ENCODE assay signal across 1 cellular context in the genomic region with DNA sequence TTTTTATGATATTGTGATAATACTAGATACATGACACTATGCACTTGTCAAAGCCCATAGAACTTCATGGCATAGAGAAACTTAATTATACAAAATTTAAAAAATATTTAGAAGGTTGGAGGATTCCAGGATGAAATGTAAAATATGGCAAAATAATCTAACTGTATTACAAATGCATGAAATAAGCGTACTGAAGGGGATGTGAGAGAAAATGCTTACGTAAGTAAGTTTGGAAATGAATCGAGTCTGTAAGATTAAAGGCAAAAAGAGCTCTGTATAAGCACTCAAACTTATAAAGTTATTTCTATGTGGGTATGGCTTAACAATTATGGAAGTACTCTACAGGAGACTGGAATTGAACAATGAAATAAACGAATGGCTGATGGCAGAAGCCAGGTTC.
TF ChIP-seq lines count a peak whose summit lies in the region.

No MANE protein-coding gene starts in this region.

TF ChIP-seq in GM23338, 12 proteins besides CTCF, POLR2A, EP300 and RAD21 (continued from another document):
- TF ChIP-seq CREB1 (CRISPR knock-in tag; IDR thresholded peaks at IDR 0.05; ENCODE audit: low read depth) (no peak), NANOG (IDR thresholded peaks at IDR 0.05; ENCODE audit: borderline replicate concordance) (no peak)
